8 cellular contexts compared by ENCODE assay signal in genomic region chr18:42113529-42114191, GRCh38.
DNase-seq lines count a peak whose midpoint lies in the region; ATAC-seq, FAIRE-seq and TF ChIP-seq lines count a peak whose summit lies in the region.

No MANE protein-coding gene starts in this region.

- H3K36me3 ChIP-seq in IMR-90 (ENCODE audit: control insufficient read depth, insufficient read depth, low read length), result no peaks in the 10 kb centered on the region
- H3K36me3 ChIP-seq in neuron (ENCODE audit: insufficient read depth, low read length), result no peaks in the 10 kb centered on the region
- no peaks in the 10 kb centered on the region for H3K36me3 ChIP-seq in right atrium auricular region

- no peak overlapping the region; the same call in 1 of the 2 replicates for H2BK20ac ChIP-seq in IMR-90 (ENCODE audit: low read depth, low read length)

- no peak for FAIRE-seq in GM19239 (lab: Jason Lieb, UNC)

- no peak overlapping the region for H3K4me3 Mint-ChIP-seq in endothelial cell (ENCODE audit: unreplicated experiment)

- DNase-seq in AG09309 (ENCODE audit: low read depth), result peak; percentile 44
- DNase-seq in IMR-90, result peak; percentile 39
- peak; percentile 2 for DNase-seq in amniotic stem cell (lab: John Stamatoyannopoulos, UW)
- no peak for DNase-seq in GM19239 (ENCODE audit: insufficient read length, low spot score)
- no peak for DNase-seq in right atrium auricular region (ENCODE audit: low spot score)
- no peak for DNase-seq in endothelial cell (ENCODE audit: low spot score)

- H3K9me1 ChIP-seq in IMR-90 (ENCODE audit: insufficient read depth, low read length), result no peaks in the 10 kb centered on the region

- H3K18ac ChIP-seq in IMR-90 (ENCODE audit: low read depth, low read length), result peak overlapping the region; percentile 84

- no peaks in the 10 kb centered on the region for H4K20me1 ChIP-seq in IMR-90 (ENCODE audit: insufficient read depth, low read length)

- H3K4me2 ChIP-seq in IMR-90 (ENCODE audit: low read depth, low read length), result no peak overlapping the region

- 0 out of 2 replicates have a peak overlapping the region, but pooled peaks have one; percentile 60 for H3K14ac ChIP-seq in IMR-90 (replicated peaks; ENCODE audit: low read depth, low read length)

- CTCF ChIA-PET in IMR-90 (lab: Yijun Ruan, JAX), result interaction anchor here (0.6 to 2.9 kb wide), 33 partner anchors 8 to 1506 kb away, joined by 3 to 43 read pairs (median 5); no protein-coding TSS in a partner anchor

- H3K56ac ChIP-seq in IMR-90 (ENCODE audit: extremely low read depth, insufficient read depth, low read length), result 0 out of 2 replicates have a peak overlapping the region, but pooled peaks have one; percentile 17

- no peak overlapping the region for H2AK9ac ChIP-seq in IMR-90 (replicated peaks; ENCODE audit: low read depth, low read length, poor library complexity)

- peak overlapping the region; percentile 79; the same call in 1 of the 2 replicates for H4K91ac ChIP-seq in IMR-90 (ENCODE audit: insufficient read depth, low read depth, low read length)

- ATAC-seq in GM19455 (IDR thresholded peaks at IDR 0.05; ENCODE audit: unreplicated experiment) (peak; percentile 64), IMR-90 (ENCODE audit: low read depth) (peak; percentile 53)

- H2BK120ac ChIP-seq in IMR-90 (ENCODE audit: low read depth, low read length), result peak overlapping the region; percentile 76

- no peaks in the 10 kb centered on the region for H3K9me3 Mint-ChIP-seq in endothelial cell (ENCODE audit: unreplicated experiment)

- H3K27ac Mint-ChIP-seq in endothelial cell (ENCODE audit: unreplicated experiment), result no peak overlapping the region

- H3K27me3 Mint-ChIP-seq in endothelial cell (ENCODE audit: unreplicated experiment), result peaks cover 2% of the 10 kb centered on the region

- no peak overlapping the region for H3K23ac ChIP-seq in IMR-90 (ENCODE audit: low read depth, low read length)

- intact Hi-C loops in IMR-90 (cut with micrococcal nuclease), result loop anchor here (1.0 to 5.0 kb wide), 4 partner anchors 61 to 1474 kb away; no protein-coding TSS in a partner anchor

- H3K4me1 Mint-ChIP-seq in endothelial cell (ENCODE audit: unreplicated experiment), result no peaks in the 10 kb centered on the region

- no peak overlapping the region for H2BK5ac ChIP-seq in IMR-90 (ENCODE audit: low read depth, low read length, poor library complexity, severe bottlenecking)

- peak overlapping the region; percentile 27; the same call in 1 of the 2 replicates for H2AK5ac ChIP-seq in IMR-90 (ENCODE audit: low read depth, low read length)

- H3K9me3 ChIP-seq in IMR-90 (ENCODE audit: control insufficient read depth, insufficient read depth, low read length) (no peaks in the 10 kb centered on the region), neuron (ENCODE audit: low read length) (no peaks in the 10 kb centered on the region), right atrium auricular region (no peaks in the 10 kb centered on the region)

- TF ChIP-seq POLR2A in IMR-90 (IDR thresholded peaks at IDR 0.05; ENCODE audit: low read depth, low read length), result no peak

- H3K27me3 ChIP-seq in IMR-90 (ENCODE audit: control insufficient read depth, insufficient read depth, low read length) (no peaks in the 10 kb centered on the region), neuron (ENCODE audit: insufficient read depth, low read length) (no peaks in the 10 kb centered on the region), right atrium auricular region (no peaks in the 10 kb centered on the region)

- no TSS peak for BruUV-seq in IMR-90 (replicated peaks; lab: Mats Ljungman, UMichigan)

- dilution Hi-C loops in IMR-90 (cut with HindIII; ENCODE audit: low sequenced_read_pairs, unreplicated experiment), result no loop called here

- H3K36me3 Mint-ChIP-seq in endothelial cell (ENCODE audit: low read depth, unreplicated experiment), result no peaks in the 10 kb centered on the region

- no CpG with 5 or more reads among the region's 5 CpGs for WGBS in IMR-90 (ENCODE audit: extremely low coverage in 2 of 2, insufficient read length in 1 of 2), 2 experiments

- peaks cover 4% of the 10 kb centered on the region for H3K4me1 ChIP-seq in IMR-90 (ENCODE audit: control insufficient read depth, insufficient read depth, low read length)
- H3K4me1 ChIP-seq in neuron (ENCODE audit: insufficient read depth, low read length), result peaks cover 17% of the 10 kb centered on the region
- peaks cover 0 to 6% of the 10 kb centered on the region in 2 donors for H3K4me1 ChIP-seq in right atrium auricular region

- no peak overlapping the region for H2BK15ac ChIP-seq in IMR-90 (ENCODE audit: low read depth, low read length)

- H3K27ac ChIP-seq in IMR-90 (ENCODE audit: insufficient read depth, low read length) (peak overlapping the region; percentile 58; the same call in 1 of the 2 replicates), right atrium auricular region (no peak overlapping the region)

- TF ChIP-seq RAD21 in IMR-90 (IDR thresholded peaks at IDR 0.05; ENCODE audit: low read length), result no peak

- H3K4me3 ChIP-seq in AG09309 (ENCODE audit: control insufficient read depth, low read depth, low read length), result no peak overlapping the region
- H3K4me3 ChIP-seq in IMR-90 (ENCODE audit: insufficient read depth, low read depth, low read length), result no peak overlapping the region
- H3K4me3 ChIP-seq in neuron (ENCODE audit: low read length), result no peak overlapping the region
- no peak overlapping the region for H3K4me3 ChIP-seq in right atrium auricular region

- TF ChIP-seq CTCF in AG09309 (IDR thresholded peaks at IDR 0.05; ENCODE audit: control insufficient read depth, insufficient read depth, low read depth, low read length, missing control alignments) (no peak), IMR-90 (conservative IDR thresholded peaks at IDR 0.05; ENCODE audit: low read depth, low read length) (no peak), right atrium auricular region (IDR thresholded peaks at IDR 0.05) (no peak), endothelial cell (IDR thresholded peaks at IDR 0.05; ENCODE audit: unreplicated experiment) (no peak)

- peak overlapping the region; percentile 79 to 92; a peak in 3 of 4 replicates for H4K8ac ChIP-seq in IMR-90 (ENCODE audit: low read depth in 2 of 2, low read length in 2 of 2)

- in situ Hi-C loops in IMR-90 (cut with MboI; ENCODE audit: low sequenced_read_pairs), result loop anchor here (10.0 to 25.0 kb wide), 2 partner anchors 1161 to 1474 kb away; partner anchors contain the start of gene SYT4

- H3K4ac ChIP-seq in IMR-90 (ENCODE audit: low read depth, low read length), result peak overlapping the region; percentile 72

- H3K79me1 ChIP-seq in IMR-90 (ENCODE audit: low read depth in 1 of 2, low read length in 2 of 2), result no peaks in the 10 kb centered on the region

- POLR2A ChIA-PET in IMR-90 (lab: Charles Lee; ENCODE audit: unreplicated experiment), result no interaction called here

- H4K5ac ChIP-seq in IMR-90 (ENCODE audit: low read depth, low read length), result peak overlapping the region; percentile 89

- peak overlapping the region; percentile 28; the same call in 1 of the 2 replicates for H3K9ac ChIP-seq in IMR-90 (ENCODE audit: low read depth, low read length)

- H2AFZ ChIP-seq in IMR-90 (replicated peaks; ENCODE audit: low read length, poor library complexity) (peak overlapping the region; percentile 78), neuron (ENCODE audit: low read depth, low read length) (peak overlapping the region; percentile 85)

TF ChIP-seq in IMR-90, 13 proteins besides CTCF, POLR2A, EP300 and RAD21:
- peak; percentile 82 for TF ChIP-seq CEBPB (IDR thresholded peaks at IDR 0.05; ENCODE audit: low read depth, low read length)
- TF ChIP-seq USF2 (IDR thresholded peaks at IDR 0.05; ENCODE audit: low read depth, low read length), result no peak
TF ChIP-seq in IMR-90: peak in this region for 1.

Comparison
In these comparisons a context has a peak if more than half of its experiments do, and no peak if none do; other contexts are left out.
1. DNase-seq: peak in AG09309 (single experiment), IMR-90 (single experiment) and amniotic stem cell (single experiment); none in GM19239 (single experiment), right atrium auricular region (single experiment) and endothelial cell (single experiment).